In genomic region chr13:20566424-20566916, GRCh38 we compare ENCODE assay signal across 1 cellular context.
TF ChIP-seq lines count a peak whose summit lies in the region.

No MANE protein-coding gene starts in this region.

TF ChIP-seq in HepG2, 621 proteins besides CTCF, POLR2A, EP300 and RAD21 (continued from another document):
- TF ChIP-seq ZNF441 (CRISPR knock-in tag; IDR thresholded peaks at IDR 0.05; ENCODE audit: borderline replicate concordance), result peak; percentile 56; the same call in 1 of the 2 replicates
- TF ChIP-seq NFE2L2 (IDR thresholded peaks at IDR 0.05; ENCODE audit: low read length), result peak; percentile 82
- TF ChIP-seq ZEB1 (IDR thresholded peaks at IDR 0.05; ENCODE audit: insufficient replicate concordance, low read depth), result peak; percentile 84
- 0 out of 2 replicates have a peak, but pooled peaks have one; percentile 28 for TF ChIP-seq ZNF264 (CRISPR knock-in tag; IDR thresholded peaks at IDR 0.05)
- 0 out of 2 replicates have a peak, but pooled peaks have one; percentile 37 for TF ChIP-seq TBX2 (CRISPR knock-in tag; IDR thresholded peaks at IDR 0.05; ENCODE audit: borderline replicate concordance)
- peak; percentile 1; the same call in 1 of the 2 replicates for TF ChIP-seq SMC3 (IDR thresholded peaks at IDR 0.05; ENCODE audit: low read length)
- TF ChIP-seq TOPORS (CRISPR knock-in tag; IDR thresholded peaks at IDR 0.05), result no peak
- TF ChIP-seq RBM22 (optimal IDR thresholded peaks at IDR 0.05; ENCODE audit: low read length), result peak; percentile 55
- TF ChIP-seq GRHL1 (CRISPR knock-in tag; conservative IDR thresholded peaks at IDR 0.05), result no peak
- TF ChIP-seq ZSCAN22 (CRISPR knock-in tag; IDR thresholded peaks at IDR 0.05), result no peak
- 0 out of 2 replicates have a peak, but pooled peaks have one; percentile 41 for TF ChIP-seq PPARG (CRISPR knock-in tag; conservative IDR thresholded peaks at IDR 0.05)
- peak; percentile 69; the same call in 1 of the 2 replicates for TF ChIP-seq NFE2 (CRISPR knock-in tag; IDR thresholded peaks at IDR 0.05)
- TF ChIP-seq HMG20B (CRISPR knock-in tag; conservative IDR thresholded peaks at IDR 0.05), result no peak
- TF ChIP-seq MAFK (conservative IDR thresholded peaks at IDR 0.05 in 1 of 2, IDR thresholded peaks at IDR 0.05 in 1 of 2; ENCODE audit: low read length in 2 of 2), result peak in 1 of 2 experiments; percentile 19; a peak in 1 of 4 replicates
- no peak for TF ChIP-seq MEIS2 (CRISPR knock-in tag; IDR thresholded peaks at IDR 0.05)
- TF ChIP-seq AGO1 (IDR thresholded peaks at IDR 0.05; ENCODE audit: low read depth, low read length, poor library complexity, severe bottlenecking), result no peak
- TF ChIP-seq CREB1 (IDR thresholded peaks at IDR 0.05), result 0 out of 2 replicates have a peak, but pooled peaks have one; percentile 10
- TF ChIP-seq CREB1 (CRISPR knock-in tag; IDR thresholded peaks at IDR 0.05), result no peak
- TF ChIP-seq ATF3 (CRISPR knock-in tag; IDR thresholded peaks at IDR 0.05), result peak; percentile 45; the same call in 1 of the 2 replicates
- TF ChIP-seq ZNF335 (CRISPR knock-in tag; IDR thresholded peaks at IDR 0.05), result no peak
- no peak for TF ChIP-seq THAP11 (CRISPR knock-in tag; IDR thresholded peaks at IDR 0.05)
- peak; percentile 52 for TF ChIP-seq FOSL2 (CRISPR knock-in tag; IDR thresholded peaks at IDR 0.05)
- no peak for TF ChIP-seq NFRKB (IDR thresholded peaks at IDR 0.05)
- 0 out of 2 replicates have a peak, but pooled peaks have one; percentile 35 for TF ChIP-seq ZNF792 (CRISPR knock-in tag; IDR thresholded peaks at IDR 0.05)
- TF ChIP-seq THAP9 (CRISPR knock-in tag; IDR thresholded peaks at IDR 0.05; ENCODE audit: borderline replicate concordance), result no peak
- TF ChIP-seq MED13 (CRISPR knock-in tag; IDR thresholded peaks at IDR 0.05), result 0 out of 2 replicates have a peak, but pooled peaks have one; percentile 30
- TF ChIP-seq ZNF326 (CRISPR knock-in tag; IDR thresholded peaks at IDR 0.05; ENCODE audit: borderline replicate concordance), result peak; percentile 68; the same call in 1 of the 2 replicates
- no peak for TF ChIP-seq ZNF143 (CRISPR knock-in tag; IDR thresholded peaks at IDR 0.05)
- no peak for TF ChIP-seq CAMTA2 (CRISPR knock-in tag; IDR thresholded peaks at IDR 0.05; ENCODE audit: borderline replicate concordance)
- TF ChIP-seq ARID5B (CRISPR knock-in tag; IDR thresholded peaks at IDR 0.05), result 0 out of 2 replicates have a peak, but pooled peaks have one; percentile 29
- TF ChIP-seq ZBTB21 (CRISPR knock-in tag; IDR thresholded peaks at IDR 0.05), result 0 out of 2 replicates have a peak, but pooled peaks have one; percentile 16
- TF ChIP-seq FOXA1 (IDR thresholded peaks at IDR 0.05), result no peak
- 0 out of 2 replicates have a peak, but pooled peaks have one; percentile 3 for TF ChIP-seq FOXA1 (CRISPR knock-in tag; IDR thresholded peaks at IDR 0.05)
- TF ChIP-seq ZC3H4 (CRISPR knock-in tag; IDR thresholded peaks at IDR 0.05; ENCODE audit: borderline replicate concordance), result peak; percentile 73; the same call in 1 of the 2 replicates
- TF ChIP-seq SOX6 (IDR thresholded peaks at IDR 0.05), result no peak
- no peak; the same call in 1 of the 2 replicates for TF ChIP-seq SOX6 (CRISPR knock-in tag; IDR thresholded peaks at IDR 0.05)
- 0 out of 2 replicates have a peak, but pooled peaks have one; percentile 7 for TF ChIP-seq ZNF788 (CRISPR knock-in tag; IDR thresholded peaks at IDR 0.05; ENCODE audit: borderline replicate concordance)
- no peak for TF ChIP-seq FUBP1 (CRISPR knock-in tag; IDR thresholded peaks at IDR 0.05; ENCODE audit: borderline replicate concordance)
- TF ChIP-seq ZNF574 (CRISPR knock-in tag; IDR thresholded peaks at IDR 0.05), result peak; percentile 52
- 0 out of 2 replicates have a peak, but pooled peaks have one; percentile 15 for TF ChIP-seq MAX (IDR thresholded peaks at IDR 0.05)
- no peak for TF ChIP-seq SOX13 (IDR thresholded peaks at IDR 0.05)
- peak in 1 of 2 experiments; percentile 3; a peak in 1 of 4 replicates for TF ChIP-seq SOX13 (CRISPR knock-in tag; conservative IDR thresholded peaks at IDR 0.05 in 1 of 2, IDR thresholded peaks at IDR 0.05 in 1 of 2)
- no peak for TF ChIP-seq ZNF781 (CRISPR knock-in tag; IDR thresholded peaks at IDR 0.05; ENCODE audit: borderline replicate concordance, not compliant biosample characterization)
- no peak for TF ChIP-seq FOXP1 (IDR thresholded peaks at IDR 0.05)
- TF ChIP-seq FOXP1 (CRISPR knock-in tag; IDR thresholded peaks at IDR 0.05), result 0 out of 2 replicates have a peak, but pooled peaks have one; percentile 19
TF ChIP-seq in HepG2: peak in this region for 26.
